Comparison of ENCODE assay signal across 8 cellular contexts in the genomic region with DNA sequence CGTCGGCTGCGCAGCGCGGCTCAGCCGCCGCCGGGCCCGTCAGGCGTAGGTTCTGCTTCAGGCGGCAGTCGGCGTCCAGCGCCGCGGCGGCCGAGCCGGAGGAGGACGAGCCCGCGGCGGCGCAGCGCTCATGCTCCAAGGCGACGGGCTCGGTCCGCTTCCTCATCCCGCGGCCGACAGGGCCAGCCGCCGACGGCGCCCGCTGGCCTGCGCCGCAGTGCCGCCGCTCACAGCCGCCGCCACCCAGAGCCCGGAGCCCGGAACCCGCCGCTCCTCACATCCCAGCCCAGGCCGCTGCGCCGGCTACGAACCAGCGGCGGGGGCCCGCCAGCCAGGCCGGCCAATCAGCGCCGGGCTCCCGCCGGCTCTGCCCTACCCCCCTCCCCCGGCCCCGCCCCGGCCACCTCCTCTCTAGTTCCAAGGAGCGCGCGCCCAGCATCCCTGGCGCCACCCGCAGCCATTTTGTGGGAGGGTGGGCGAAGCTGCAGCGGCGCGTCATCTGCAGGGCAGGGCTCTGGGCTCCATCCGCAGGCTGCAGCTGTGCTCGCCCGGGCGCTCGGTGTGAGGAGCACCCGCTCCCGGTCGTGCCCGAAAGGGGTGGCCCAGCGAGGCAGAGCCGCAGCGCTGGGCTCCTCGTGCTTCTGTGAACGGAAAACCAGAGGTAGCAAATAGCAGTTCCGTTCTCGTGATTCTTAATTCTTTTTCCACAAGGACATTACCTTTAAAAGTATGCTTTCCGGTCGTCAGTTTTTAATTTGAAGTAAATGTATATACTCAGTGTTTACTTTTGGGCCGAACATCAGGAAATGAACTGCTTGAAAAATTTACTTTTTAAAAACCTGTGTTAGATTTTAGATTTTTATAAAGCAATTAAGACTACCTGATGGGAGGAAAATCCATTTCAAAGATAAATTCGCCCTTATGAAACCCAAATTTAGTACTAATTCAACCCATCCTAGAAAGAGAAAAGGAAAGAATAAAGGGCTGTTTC. TPM values are rescaled to one million over a fixed set of nuclear protein-coding genes. Genes with fewer than 3 reads are reported as not detected.
DNase-seq lines count a peak whose midpoint lies in the region; ATAC-seq and TF ChIP-seq lines count a peak whose summit lies in the region.

A gene (minus strand): TSS at position 298 of the 991 bp plus-strand sequence. CDS start 132 bp downstream, at position 166.

- peak; percentile 90 for TF ChIP-seq POLR2A in GM10847 (IDR thresholded peaks at IDR 0.05; ENCODE audit: extremely low read depth, insufficient read length)

- H3K9me3 Mint-ChIP-seq in activated naive CD4-positive, alpha-beta T cell treated with anti-CD3 and anti-CD28 coated beads, Interleukin-2, amount 50 U/mL, for 72 hours: no peaks in the 10 kb centered on the region

- peak within 1 kb of the TSS; percentile 50 for H3K27ac ChIP-seq in temporal lobe (ENCODE audit: low read depth, low read length)

- TF ChIP-seq CTCF in omental fat pad (IDR thresholded peaks at IDR 0.05): no peak

- ATAC-seq in HG02642 (IDR thresholded peaks at IDR 0.05; ENCODE audit: poor library complexity, unreplicated experiment) (peak; percentile 89), omental fat pad (ENCODE audit: low FRiP score) (peak; percentile 98)
- peak; percentile 96 for ATAC-seq in activated naive CD4-positive, alpha-beta T cell treated with anti-CD3 and anti-CD28 coated beads, Interleukin-2, amount 50 U/mL, for 72 hours

- DNase-seq in NCI-H1105 (lab: John Stamatoyannopoulos, UW) (peak; percentile 97), SKM-1 (lab: John Stamatoyannopoulos, UW; ENCODE audit: unreplicated experiment) (peak; percentile 93), glomerular visceral epithelial cell (ENCODE audit: extremely low spot score) (peak; percentile 99), omental fat pad (ENCODE audit: low spot score) (peak; percentile 73)
- DNase-seq in activated naive CD4-positive, alpha-beta T cell treated with anti-CD3 and anti-CD28 coated beads, Interleukin-2, amount 50 U/mL, for 72 hours (ENCODE audit: low spot score in 2 of 2): peak; percentile 92 to 94

- peaks cover 0 to 5% of the 10 kb centered on the region in 2 donors for H3K36me3 Mint-ChIP-seq in activated naive CD4-positive, alpha-beta T cell treated with anti-CD3 and anti-CD28 coated beads, Interleukin-2, amount 50 U/mL, for 72 hours

- peak within 1 kb of the TSS; percentile 65 to 76 for H3K27ac Mint-ChIP-seq in activated naive CD4-positive, alpha-beta T cell treated with anti-CD3 and anti-CD28 coated beads, Interleukin-2, amount 50 U/mL, for 72 hours

RNA-seq across cellular contexts. Expression of the gene that starts here (rescaled TPM):
- total RNA-seq in activated naive CD4-positive, alpha-beta T cell treated with anti-CD3 and anti-CD28 coated beads, Interleukin-2, amount 50 U/mL, for 72 hours: 10 to 100 TPM; 13.8 to 20.2 TPM
- total RNA-seq in omental fat pad (10 to 100 TPM; 30.3 to 46.3 (median 38.4) TPM), temporal lobe (25.1 TPM)

Comparison
In these comparisons a context has a peak if more than half of its experiments do, and no peak if none do; other contexts are left out.
1. Peak in every context shown above with its lines: DNase-seq, ATAC-seq and H3K27ac ChIP-seq.